In the genomic region with DNA sequence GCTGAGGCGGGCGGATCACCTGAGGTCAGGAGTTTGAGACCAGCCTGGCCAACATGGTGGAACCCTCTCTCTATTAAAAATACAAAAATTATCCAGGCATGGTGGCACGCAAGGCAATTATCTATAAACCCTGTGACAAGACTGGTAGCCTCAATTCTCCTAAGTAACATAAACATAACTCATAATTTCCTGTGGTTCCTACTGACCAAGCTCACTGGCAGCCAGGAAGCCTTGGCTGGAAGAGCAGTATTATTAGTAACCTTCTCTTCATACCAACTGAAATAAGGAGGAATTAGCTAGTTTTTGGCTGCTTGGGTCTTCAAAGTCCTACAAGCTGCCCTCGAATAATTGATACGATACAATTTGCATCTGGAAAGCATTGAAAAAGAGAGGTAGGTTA, we compare ENCODE assay signal across 24 cellular contexts.
"Had no signal": no experiment of that assay in that cellular context is flagged by ENCODE, and none has a peak within 500 bp of the region (broad histone marks: within the 10 kb centered on the region; RNA-seq: fewer than 3 reads in every experiment).

No MANE protein-coding gene starts in this region.

- H3K4me1 ChIP-seq: foreskin keratinocyte, pancreas, psoas muscle, tibial nerve had no signal

- ATAC-seq: activated CD4-positive, CD25-positive, alpha-beta regulatory T cell treated with anti-CD3 and anti-CD28 coated beads, Interleukin-2, amount 50 U/mL, for 24 hours; activated CD8-positive, alpha-beta T cell treated with anti-CD3 and anti-CD28 coated beads, Interleukin-2, amount 10 ng/mL, durations not matched to agents 7 days and 5 days; activated naive CD4-positive, alpha-beta T cell treated with anti-CD3 and anti-CD28 coated beads, Interleukin-2, amount 50 U/mL, for 72 hours; effector memory CD8-positive, alpha-beta T cell; foreskin keratinocyte; left cardiac atrium; pancreas; psoas muscle; right cardiac atrium had no signal

- H3K4me3 Mint-ChIP-seq: activated CD4-positive, alpha-beta T cell treated with anti-CD3 and anti-CD28 coated beads, Interleukin-2, amount 10 ng/mL, durations not matched to agents 7 days and 5 days; activated CD8-positive, alpha-beta T cell treated with anti-CD3 and anti-CD28 coated beads, Interleukin-2, amount 10 ng/mL, durations not matched to agents 7 days and 5 days; brain; effector memory CD8-positive, alpha-beta T cell; memory B cell; nephron; stimulated activated naive CD8-positive, alpha-beta T cell treated with anti-CD3 and anti-CD28 coated beads, Interleukin-15, Interleukin-2, amounts not matched to agents 100 ng/mL and 50 ng/mL, for 24 hours had no signal

- H3K27ac ChIP-seq: dorsolateral prefrontal cortex, foreskin keratinocyte, hepatocyte, neutrophil, pancreas, psoas muscle, tibial nerve, VCaP had no signal

- H3K4me1 Mint-ChIP-seq: activated CD4-positive, alpha-beta T cell treated with anti-CD3 and anti-CD28 coated beads, Interleukin-2, amount 10 ng/mL, durations not matched to agents 7 days and 5 days; memory B cell; nephron had no signal

- H3K9me3 Mint-ChIP-seq: activated CD4-positive, alpha-beta T cell treated with anti-CD3 and anti-CD28 coated beads, Interleukin-2, amount 10 ng/mL, durations not matched to agents 7 days and 5 days; activated naive CD4-positive, alpha-beta T cell treated with anti-CD3 and anti-CD28 coated beads, Interleukin-2, amount 50 U/mL, for 72 hours; effector memory CD8-positive, alpha-beta T cell; memory B cell; nephron; stimulated activated naive CD8-positive, alpha-beta T cell treated with anti-CD3 and anti-CD28 coated beads, Interleukin-15, Interleukin-2, amounts not matched to agents 100 ng/mL and 50 ng/mL, for 24 hours had no signal

- H3K4me3 ChIP-seq: dorsolateral prefrontal cortex, hepatocyte, pancreas, psoas muscle, tibial nerve had no signal

- H3K27me3 ChIP-seq: dorsolateral prefrontal cortex, hepatocyte, neutrophil, pancreas, tibial nerve had no signal

- H3K36me3 Mint-ChIP-seq: activated naive CD4-positive, alpha-beta T cell treated with anti-CD3 and anti-CD28 coated beads, Interleukin-2, amount 50 U/mL, for 72 hours; brain; memory B cell had no signal

- H3K27me3 Mint-ChIP-seq: effector memory CD8-positive, alpha-beta T cell; memory B cell; stimulated activated naive CD8-positive, alpha-beta T cell treated with anti-CD3 and anti-CD28 coated beads, Interleukin-15, Interleukin-2, amounts not matched to agents 100 ng/mL and 50 ng/mL, for 24 hours had no signal

- H3K36me3 ChIP-seq: neutrophil, pancreas, tibial nerve had no signal

- H3K27ac Mint-ChIP-seq: activated CD4-positive, alpha-beta T cell treated with anti-CD3 and anti-CD28 coated beads, Interleukin-2, amount 10 ng/mL, durations not matched to agents 7 days and 5 days; activated CD8-positive, alpha-beta T cell treated with anti-CD3 and anti-CD28 coated beads, Interleukin-2, amount 10 ng/mL, durations not matched to agents 7 days and 5 days; activated naive CD4-positive, alpha-beta T cell treated with anti-CD3 and anti-CD28 coated beads, Interleukin-2, amount 50 U/mL, for 72 hours; brain; effector memory CD8-positive, alpha-beta T cell; memory B cell; nephron; stimulated activated naive CD8-positive, alpha-beta T cell treated with anti-CD3 and anti-CD28 coated beads, Interleukin-15, Interleukin-2, amounts not matched to agents 100 ng/mL and 50 ng/mL, for 24 hours had no signal

- DNase-seq: activated CD4-positive, alpha-beta T cell treated with anti-CD3 and anti-CD28 coated beads, Interleukin-2, amount 10 ng/mL, durations not matched to agents 7 days and 5 days; activated CD8-positive, alpha-beta T cell treated with anti-CD3 and anti-CD28 coated beads, Interleukin-2, amount 10 ng/mL, durations not matched to agents 7 days and 5 days; activated T-cell treated with anti-CD3 and anti-CD28 coated beads, Interleukin-2, amount 50 U/mL, for 1 hour; aorta; caudate nucleus; dorsolateral prefrontal cortex; effector memory CD8-positive, alpha-beta T cell; foreskin keratinocyte; left cardiac atrium; pancreas; psoas muscle; right cardiac atrium; stimulated activated CD4-positive, alpha-beta T cell treated with anti-CD3 and anti-CD28 coated beads, Interleukin-12 subunit alpha, Interleukin-12 subunit beta, amount 100 ng/mL, for 4 hours; stimulated activated CD4-positive, alpha-beta T cell treated with anti-CD3 and anti-CD28 coated beads, Interleukin-4, amount 100 ng/mL, for 4 hours had no signal

- H3K9me3 ChIP-seq: neutrophil, pancreas, psoas muscle, tibial nerve had no signal
